Comparison of ENCODE assay signal across 1 cellular context in the genomic region with DNA sequence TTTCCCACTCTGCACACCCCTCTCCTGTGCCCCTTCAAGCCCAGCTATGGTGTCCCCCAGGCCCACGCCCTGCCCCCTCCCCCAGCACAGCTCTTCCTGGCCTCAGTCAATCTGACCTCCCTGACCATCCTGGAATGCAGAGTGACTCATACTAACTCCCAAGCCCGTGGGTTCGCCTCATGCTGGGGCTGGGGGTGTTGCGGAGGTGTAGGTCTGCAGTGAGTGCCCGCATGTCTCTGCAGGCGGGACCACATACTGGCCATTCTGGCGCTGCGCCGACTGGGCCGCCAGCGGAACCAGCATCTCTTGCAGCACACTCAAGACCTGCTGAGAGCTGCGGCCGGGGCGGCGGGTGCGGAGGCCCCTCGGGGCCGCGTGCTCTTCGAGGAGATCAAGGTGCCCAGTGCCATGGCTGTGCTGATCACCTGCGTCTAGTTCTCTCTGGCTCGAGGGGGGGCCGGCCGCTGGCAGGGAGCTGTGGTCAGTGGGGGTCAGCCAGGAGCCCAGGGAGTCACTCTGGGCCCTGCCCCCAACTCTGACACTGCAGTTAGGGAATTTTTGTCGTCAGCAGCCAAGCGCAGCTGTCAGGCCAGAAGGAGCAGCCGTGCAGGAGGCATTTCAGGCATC.
A peak's percentile ranks its signal among the peaks of the same experiment; 100 is the strongest.
TF ChIP-seq lines count a peak whose summit lies in the region.

No MANE protein-coding gene starts in this region.

TF ChIP-seq in K562, 482 proteins besides CTCF, POLR2A, EP300 and RAD21 (continues in another document):
- TF ChIP-seq, protein P1, sequence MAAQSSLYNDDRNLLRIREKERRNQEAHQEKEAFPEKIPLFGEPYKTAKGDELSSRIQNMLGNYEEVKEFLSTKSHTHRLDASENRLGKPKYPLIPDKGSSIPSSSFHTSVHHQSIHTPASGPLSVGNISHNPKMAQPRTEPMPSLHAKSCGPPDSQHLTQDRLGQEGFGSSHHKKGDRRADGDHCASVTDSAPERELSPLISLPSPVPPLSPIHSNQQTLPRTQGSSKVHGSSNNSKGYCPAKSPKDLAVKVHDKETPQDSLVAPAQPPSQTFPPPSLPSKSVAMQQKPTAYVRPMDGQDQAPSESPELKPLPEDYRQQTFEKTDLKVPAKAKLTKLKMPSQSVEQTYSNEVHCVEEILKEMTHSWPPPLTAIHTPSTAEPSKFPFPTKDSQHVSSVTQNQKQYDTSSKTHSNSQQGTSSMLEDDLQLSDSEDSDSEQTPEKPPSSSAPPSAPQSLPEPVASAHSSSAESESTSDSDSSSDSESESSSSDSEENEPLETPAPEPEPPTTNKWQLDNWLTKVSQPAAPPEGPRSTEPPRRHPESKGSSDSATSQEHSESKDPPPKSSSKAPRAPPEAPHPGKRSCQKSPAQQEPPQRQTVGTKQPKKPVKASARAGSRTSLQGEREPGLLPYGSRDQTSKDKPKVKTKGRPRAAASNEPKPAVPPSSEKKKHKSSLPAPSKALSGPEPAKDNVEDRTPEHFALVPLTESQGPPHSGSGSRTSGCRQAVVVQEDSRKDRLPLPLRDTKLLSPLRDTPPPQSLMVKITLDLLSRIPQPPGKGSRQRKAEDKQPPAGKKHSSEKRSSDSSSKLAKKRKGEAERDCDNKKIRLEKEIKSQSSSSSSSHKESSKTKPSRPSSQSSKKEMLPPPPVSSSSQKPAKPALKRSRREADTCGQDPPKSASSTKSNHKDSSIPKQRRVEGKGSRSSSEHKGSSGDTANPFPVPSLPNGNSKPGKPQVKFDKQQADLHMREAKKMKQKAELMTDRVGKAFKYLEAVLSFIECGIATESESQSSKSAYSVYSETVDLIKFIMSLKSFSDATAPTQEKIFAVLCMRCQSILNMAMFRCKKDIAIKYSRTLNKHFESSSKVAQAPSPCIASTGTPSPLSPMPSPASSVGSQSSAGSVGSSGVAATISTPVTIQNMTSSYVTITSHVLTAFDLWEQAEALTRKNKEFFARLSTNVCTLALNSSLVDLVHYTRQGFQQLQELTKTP (IDR thresholded peaks at IDR 0.05; ENCODE audit: low read depth in 1 of 2, partially characterized antibody in 2 of 2) = no peak
- TF ChIP-seq YY1 (IDR thresholded peaks at IDR 0.05; ENCODE audit: borderline replicate concordance in 1 of 3, control insufficient read depth in 1 of 3, extremely low read depth in 1 of 3, insufficient read depth in 3 of 3, insufficient read length in 1 of 3, insufficient replicate concordance in 2 of 3, low read depth in 1 of 3, low read length in 2 of 3) (no peak), KHSRP (IDR thresholded peaks at IDR 0.05) (no peak), LEF1 (IDR thresholded peaks at IDR 0.05) (peak; percentile 56), MED1 (CRISPR knock-in tag; IDR thresholded peaks at IDR 0.05; ENCODE audit: borderline replicate concordance) (no peak), RBFOX2 (IDR thresholded peaks at IDR 0.05; ENCODE audit: low read depth, low read length) (peak; percentile 51), YBX1 (IDR thresholded peaks at IDR 0.05) (no peak), ZNF175 (CRISPR knock-in tag; IDR thresholded peaks at IDR 0.05; ENCODE audit: low read depth) (peak; percentile 58; the same call in 1 of the 2 replicates), SMARCA4 (IDR thresholded peaks at IDR 0.05) (peak; percentile 50; the same call in 1 of the 2 replicates), TSC22D4 (tag; IDR thresholded peaks at IDR 0.05) (no peak), ZNF23 (CRISPR knock-in tag; IDR thresholded peaks at IDR 0.05) (no peak), TAF1 (IDR thresholded peaks at IDR 0.05; ENCODE audit: control insufficient read depth, extremely low read depth, insufficient read depth, low read length, severe bottlenecking) (no peak), SMAD4 (CRISPR knock-in tag; conservative IDR thresholded peaks at IDR 0.05) (peak; percentile 73), MAZ (CRISPR knock-in tag; conservative IDR thresholded peaks at IDR 0.05 in 1 of 2, IDR thresholded peaks at IDR 0.05 in 1 of 2) (peak in 1 of 2 experiments; percentile 15; a peak in 1 of 4 replicates), SMARCA5 (IDR thresholded peaks at IDR 0.05) (no peak), U2AF1 (optimal IDR thresholded peaks at IDR 0.05; ENCODE audit: low read depth, low read length) (no peak), SMARCE1 (IDR thresholded peaks at IDR 0.05) (peak; percentile 59; the same call in 1 of the 2 replicates), CXXC5 (CRISPR knock-in tag; IDR thresholded peaks at IDR 0.05) (peak; percentile 41; the same call in 1 of the 2 replicates)
- TF ChIP-seq, protein P2, sequence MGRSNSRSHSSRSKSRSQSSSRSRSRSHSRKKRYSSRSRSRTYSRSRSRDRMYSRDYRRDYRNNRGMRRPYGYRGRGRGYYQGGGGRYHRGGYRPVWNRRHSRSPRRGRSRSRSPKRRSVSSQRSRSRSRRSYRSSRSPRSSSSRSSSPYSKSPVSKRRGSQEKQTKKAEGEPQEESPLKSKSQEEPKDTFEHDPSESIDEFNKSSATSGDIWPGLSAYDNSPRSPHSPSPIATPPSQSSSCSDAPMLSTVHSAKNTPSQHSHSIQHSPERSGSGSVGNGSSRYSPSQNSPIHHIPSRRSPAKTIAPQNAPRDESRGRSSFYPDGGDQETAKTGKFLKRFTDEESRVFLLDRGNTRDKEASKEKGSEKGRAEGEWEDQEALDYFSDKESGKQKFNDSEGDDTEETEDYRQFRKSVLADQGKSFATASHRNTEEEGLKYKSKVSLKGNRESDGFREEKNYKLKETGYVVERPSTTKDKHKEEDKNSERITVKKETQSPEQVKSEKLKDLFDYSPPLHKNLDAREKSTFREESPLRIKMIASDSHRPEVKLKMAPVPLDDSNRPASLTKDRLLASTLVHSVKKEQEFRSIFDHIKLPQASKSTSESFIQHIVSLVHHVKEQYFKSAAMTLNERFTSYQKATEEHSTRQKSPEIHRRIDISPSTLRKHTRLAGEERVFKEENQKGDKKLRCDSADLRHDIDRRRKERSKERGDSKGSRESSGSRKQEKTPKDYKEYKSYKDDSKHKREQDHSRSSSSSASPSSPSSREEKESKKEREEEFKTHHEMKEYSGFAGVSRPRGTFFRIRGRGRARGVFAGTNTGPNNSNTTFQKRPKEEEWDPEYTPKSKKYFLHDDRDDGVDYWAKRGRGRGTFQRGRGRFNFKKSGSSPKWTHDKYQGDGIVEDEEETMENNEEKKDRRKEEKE (IDR thresholded peaks at IDR 0.05; ENCODE audit: borderline replicate concordance in 1 of 2, control insufficient read depth in 1 of 2, low read depth in 2 of 2, low read length in 1 of 2) = no peak
- TF ChIP-seq, protein P3, sequence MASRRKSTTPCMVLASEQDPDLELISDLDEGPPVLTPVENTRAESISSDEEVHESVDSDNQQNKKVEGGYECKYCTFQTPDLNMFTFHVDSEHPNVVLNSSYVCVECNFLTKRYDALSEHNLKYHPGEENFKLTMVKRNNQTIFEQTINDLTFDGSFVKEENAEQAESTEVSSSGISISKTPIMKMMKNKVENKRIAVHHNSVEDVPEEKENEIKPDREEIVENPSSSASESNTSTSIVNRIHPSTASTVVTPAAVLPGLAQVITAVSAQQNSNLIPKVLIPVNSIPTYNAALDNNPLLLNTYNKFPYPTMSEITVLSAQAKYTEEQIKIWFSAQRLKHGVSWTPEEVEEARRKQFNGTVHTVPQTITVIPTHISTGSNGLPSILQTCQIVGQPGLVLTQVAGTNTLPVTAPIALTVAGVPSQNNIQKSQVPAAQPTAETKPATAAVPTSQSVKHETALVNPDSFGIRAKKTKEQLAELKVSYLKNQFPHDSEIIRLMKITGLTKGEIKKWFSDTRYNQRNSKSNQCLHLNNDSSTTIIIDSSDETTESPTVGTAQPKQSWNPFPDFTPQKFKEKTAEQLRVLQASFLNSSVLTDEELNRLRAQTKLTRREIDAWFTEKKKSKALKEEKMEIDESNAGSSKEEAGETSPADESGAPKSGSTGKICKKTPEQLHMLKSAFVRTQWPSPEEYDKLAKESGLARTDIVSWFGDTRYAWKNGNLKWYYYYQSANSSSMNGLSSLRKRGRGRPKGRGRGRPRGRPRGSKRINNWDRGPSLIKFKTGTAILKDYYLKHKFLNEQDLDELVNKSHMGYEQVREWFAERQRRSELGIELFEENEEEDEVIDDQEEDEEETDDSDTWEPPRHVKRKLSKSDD (conservative IDR thresholded peaks at IDR 0.05; ENCODE audit: low read length) = no peak
- TF ChIP-seq, protein P4, sequence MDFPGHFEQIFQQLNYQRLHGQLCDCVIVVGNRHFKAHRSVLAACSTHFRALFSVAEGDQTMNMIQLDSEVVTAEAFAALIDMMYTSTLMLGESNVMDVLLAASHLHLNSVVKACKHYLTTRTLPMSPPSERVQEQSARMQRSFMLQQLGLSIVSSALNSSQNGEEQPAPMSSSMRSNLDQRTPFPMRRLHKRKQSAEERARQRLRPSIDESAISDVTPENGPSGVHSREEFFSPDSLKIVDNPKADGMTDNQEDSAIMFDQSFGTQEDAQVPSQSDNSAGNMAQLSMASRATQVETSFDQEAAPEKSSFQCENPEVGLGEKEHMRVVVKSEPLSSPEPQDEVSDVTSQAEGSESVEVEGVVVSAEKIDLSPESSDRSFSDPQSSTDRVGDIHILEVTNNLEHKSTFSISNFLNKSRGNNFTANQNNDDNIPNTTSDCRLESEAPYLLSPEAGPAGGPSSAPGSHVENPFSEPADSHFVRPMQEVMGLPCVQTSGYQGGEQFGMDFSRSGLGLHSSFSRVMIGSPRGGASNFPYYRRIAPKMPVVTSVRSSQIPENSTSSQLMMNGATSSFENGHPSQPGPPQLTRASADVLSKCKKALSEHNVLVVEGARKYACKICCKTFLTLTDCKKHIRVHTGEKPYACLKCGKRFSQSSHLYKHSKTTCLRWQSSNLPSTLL (IDR thresholded peaks at IDR 0.05) = no peak
- TF ChIP-seq, protein P5, sequence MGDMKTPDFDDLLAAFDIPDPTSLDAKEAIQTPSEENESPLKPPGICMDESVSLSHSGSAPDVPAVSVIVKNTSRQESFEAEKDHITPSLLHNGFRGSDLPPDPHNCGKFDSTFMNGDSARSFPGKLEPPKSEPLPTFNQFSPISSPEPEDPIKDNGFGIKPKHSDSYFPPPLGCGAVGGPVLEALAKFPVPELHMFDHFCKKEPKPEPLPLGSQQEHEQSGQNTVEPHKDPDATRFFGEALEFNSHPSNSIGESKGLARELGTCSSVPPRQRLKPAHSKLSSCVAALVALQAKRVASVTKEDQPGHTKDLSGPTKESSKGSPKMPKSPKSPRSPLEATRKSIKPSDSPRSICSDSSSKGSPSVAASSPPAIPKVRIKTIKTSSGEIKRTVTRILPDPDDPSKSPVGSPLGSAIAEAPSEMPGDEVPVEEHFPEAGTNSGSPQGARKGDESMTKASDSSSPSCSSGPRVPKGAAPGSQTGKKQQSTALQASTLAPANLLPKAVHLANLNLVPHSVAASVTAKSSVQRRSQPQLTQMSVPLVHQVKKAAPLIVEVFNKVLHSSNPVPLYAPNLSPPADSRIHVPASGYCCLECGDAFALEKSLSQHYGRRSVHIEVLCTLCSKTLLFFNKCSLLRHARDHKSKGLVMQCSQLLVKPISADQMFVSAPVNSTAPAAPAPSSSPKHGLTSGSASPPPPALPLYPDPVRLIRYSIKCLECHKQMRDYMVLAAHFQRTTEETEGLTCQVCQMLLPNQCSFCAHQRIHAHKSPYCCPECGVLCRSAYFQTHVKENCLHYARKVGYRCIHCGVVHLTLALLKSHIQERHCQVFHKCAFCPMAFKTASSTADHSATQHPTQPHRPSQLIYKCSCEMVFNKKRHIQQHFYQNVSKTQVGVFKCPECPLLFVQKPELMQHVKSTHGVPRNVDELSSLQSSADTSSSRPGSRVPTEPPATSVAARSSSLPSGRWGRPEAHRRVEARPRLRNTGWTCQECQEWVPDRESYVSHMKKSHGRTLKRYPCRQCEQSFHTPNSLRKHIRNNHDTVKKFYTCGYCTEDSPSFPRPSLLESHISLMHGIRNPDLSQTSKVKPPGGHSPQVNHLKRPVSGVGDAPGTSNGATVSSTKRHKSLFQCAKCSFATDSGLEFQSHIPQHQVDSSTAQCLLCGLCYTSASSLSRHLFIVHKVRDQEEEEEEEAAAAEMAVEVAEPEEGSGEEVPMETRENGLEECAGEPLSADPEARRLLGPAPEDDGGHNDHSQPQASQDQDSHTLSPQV (IDR thresholded peaks at IDR 0.05) = peak; percentile 80; the same call in 1 of the 2 replicates
- TF ChIP-seq, protein P6, sequence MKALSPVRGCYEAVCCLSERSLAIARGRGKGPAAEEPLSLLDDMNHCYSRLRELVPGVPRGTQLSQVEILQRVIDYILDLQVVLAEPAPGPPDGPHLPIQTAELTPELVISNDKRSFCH (CRISPR knock-in tag; IDR thresholded peaks at IDR 0.05) = no peak
- TF ChIP-seq, protein P6 (tag; IDR thresholded peaks at IDR 0.05) = no peak
- TF ChIP-seq, protein P7, sequence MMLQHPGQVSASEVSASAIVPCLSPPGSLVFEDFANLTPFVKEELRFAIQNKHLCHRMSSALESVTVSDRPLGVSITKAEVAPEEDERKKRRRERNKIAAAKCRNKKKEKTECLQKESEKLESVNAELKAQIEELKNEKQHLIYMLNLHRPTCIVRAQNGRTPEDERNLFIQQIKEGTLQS (IDR thresholded peaks at IDR 0.05) = peak; percentile 89
- TF ChIP-seq, protein P7 (CRISPR knock-in tag; conservative IDR thresholded peaks at IDR 0.05) = no peak
- TF ChIP-seq, protein P8, sequence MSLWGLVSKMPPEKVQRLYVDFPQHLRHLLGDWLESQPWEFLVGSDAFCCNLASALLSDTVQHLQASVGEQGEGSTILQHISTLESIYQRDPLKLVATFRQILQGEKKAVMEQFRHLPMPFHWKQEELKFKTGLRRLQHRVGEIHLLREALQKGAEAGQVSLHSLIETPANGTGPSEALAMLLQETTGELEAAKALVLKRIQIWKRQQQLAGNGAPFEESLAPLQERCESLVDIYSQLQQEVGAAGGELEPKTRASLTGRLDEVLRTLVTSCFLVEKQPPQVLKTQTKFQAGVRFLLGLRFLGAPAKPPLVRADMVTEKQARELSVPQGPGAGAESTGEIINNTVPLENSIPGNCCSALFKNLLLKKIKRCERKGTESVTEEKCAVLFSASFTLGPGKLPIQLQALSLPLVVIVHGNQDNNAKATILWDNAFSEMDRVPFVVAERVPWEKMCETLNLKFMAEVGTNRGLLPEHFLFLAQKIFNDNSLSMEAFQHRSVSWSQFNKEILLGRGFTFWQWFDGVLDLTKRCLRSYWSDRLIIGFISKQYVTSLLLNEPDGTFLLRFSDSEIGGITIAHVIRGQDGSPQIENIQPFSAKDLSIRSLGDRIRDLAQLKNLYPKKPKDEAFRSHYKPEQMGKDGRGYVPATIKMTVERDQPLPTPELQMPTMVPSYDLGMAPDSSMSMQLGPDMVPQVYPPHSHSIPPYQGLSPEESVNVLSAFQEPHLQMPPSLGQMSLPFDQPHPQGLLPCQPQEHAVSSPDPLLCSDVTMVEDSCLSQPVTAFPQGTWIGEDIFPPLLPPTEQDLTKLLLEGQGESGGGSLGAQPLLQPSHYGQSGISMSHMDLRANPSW (CRISPR knock-in tag; IDR thresholded peaks at IDR 0.05) = no peak
- TF ChIP-seq, protein P9, sequence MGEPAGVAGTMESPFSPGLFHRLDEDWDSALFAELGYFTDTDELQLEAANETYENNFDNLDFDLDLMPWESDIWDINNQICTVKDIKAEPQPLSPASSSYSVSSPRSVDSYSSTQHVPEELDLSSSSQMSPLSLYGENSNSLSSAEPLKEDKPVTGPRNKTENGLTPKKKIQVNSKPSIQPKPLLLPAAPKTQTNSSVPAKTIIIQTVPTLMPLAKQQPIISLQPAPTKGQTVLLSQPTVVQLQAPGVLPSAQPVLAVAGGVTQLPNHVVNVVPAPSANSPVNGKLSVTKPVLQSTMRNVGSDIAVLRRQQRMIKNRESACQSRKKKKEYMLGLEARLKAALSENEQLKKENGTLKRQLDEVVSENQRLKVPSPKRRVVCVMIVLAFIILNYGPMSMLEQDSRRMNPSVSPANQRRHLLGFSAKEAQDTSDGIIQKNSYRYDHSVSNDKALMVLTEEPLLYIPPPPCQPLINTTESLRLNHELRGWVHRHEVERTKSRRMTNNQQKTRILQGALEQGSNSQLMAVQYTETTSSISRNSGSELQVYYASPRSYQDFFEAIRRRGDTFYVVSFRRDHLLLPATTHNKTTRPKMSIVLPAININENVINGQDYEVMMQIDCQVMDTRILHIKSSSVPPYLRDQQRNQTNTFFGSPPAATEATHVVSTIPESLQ (CRISPR knock-in tag; IDR thresholded peaks at IDR 0.05) = no peak
